ENCODE assay signal across 11 cellular contexts in the genomic region with DNA sequence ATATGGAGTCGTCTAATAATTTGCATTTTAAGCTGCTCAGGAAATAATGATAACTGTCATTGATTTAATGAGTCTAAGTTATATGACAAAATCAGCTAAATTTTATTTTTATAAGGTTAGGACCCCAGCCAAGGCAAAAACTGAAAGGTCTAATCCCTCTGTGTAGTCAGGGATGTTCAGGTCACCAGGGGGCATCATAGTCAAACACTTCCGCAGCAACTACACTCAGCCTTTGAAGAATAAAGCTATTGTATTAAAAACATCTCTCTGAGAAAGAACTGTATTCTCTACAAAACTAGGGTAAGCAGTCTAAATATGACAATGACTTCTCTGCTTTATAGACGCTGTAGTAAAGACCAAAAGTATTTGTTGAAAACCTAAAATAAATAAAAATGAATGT. TPM values are rescaled to one million over a fixed set of nuclear protein-coding genes. Genes with fewer than 3 reads are reported as not detected.
A peak's percentile ranks its signal among the peaks of the same experiment; 100 is the strongest.
DNase-seq lines count a peak whose midpoint lies in the region; ATAC-seq and TF ChIP-seq lines count a peak whose summit lies in the region.
"Had no signal": no experiment of that assay in that cellular context is flagged by ENCODE, and none has a peak within 500 bp of the region (broad histone marks: within the 10 kb centered on the region; RNA-seq: fewer than 3 reads in every experiment).

No MANE protein-coding gene starts in this region.

- no peaks in the 10 kb centered on the region for H3K27me3 Mint-ChIP-seq in CD8-positive, alpha-beta T cell (ENCODE audit: low read depth)
- no peaks in the 10 kb centered on the region for H3K27me3 Mint-ChIP-seq in activated CD8-positive, alpha-beta T cell treated with anti-CD3 and anti-CD28 coated beads, Interleukin-2, amount 10 ng/mL, durations not matched to agents 7 days and 5 days (ENCODE audit: low read depth)
- H3K27me3 Mint-ChIP-seq in activated T-helper 2 cell treated with anti-CD3 and anti-CD28 coated beads, Interferon-gamma antibody, Interleukin-2, Interleukin-4, amounts not matched to agents 10 μg/mL and 5 μg/mL and 100 μg/mL, durations not matched to agents 14 hours and 24 hours and 36 hours (ENCODE audit: low read depth), result no peaks in the 10 kb centered on the region
- H3K27me3 Mint-ChIP-seq: dendritic cell treated with granulocyte-macrophage colony-stimulating factor and Interleukin-4, amounts not matched to agents 40 ng/mL and 50 ng/mL, for 4 days had no signal

- no peak overlapping the region for H3K4me3 Mint-ChIP-seq in CD8-positive, alpha-beta T cell
- H3K4me3 Mint-ChIP-seq in activated CD8-positive, alpha-beta T cell treated with anti-CD3 and anti-CD28 coated beads, Interleukin-2, amount 10 ng/mL, durations not matched to agents 7 days and 5 days, result no peak overlapping the region
- H3K4me3 Mint-ChIP-seq in activated T-helper 2 cell treated with anti-CD3 and anti-CD28 coated beads, Interferon-gamma antibody, Interleukin-2, Interleukin-4, amounts not matched to agents 10 μg/mL and 5 μg/mL and 100 μg/mL, durations not matched to agents 14 hours and 24 hours and 36 hours (ENCODE audit: low read depth), result no peak overlapping the region
- H3K4me3 Mint-ChIP-seq: dendritic cell treated with granulocyte-macrophage colony-stimulating factor and Interleukin-4, amounts not matched to agents 40 ng/mL and 50 ng/mL, for 4 days had no signal

- POLR2A ChIA-PET in CD8-positive, alpha-beta T cell (lab: Charles Lee), result no interaction called here
- POLR2A ChIA-PET in activated CD8-positive, alpha-beta T cell treated with anti-CD3 and anti-CD28 coated beads, Interleukin-2, amount 10 ng/mL, durations not matched to agents 7 days and 5 days (lab: Charles Lee), result no interaction called here

- peaks cover 84% of the 10 kb centered on the region for H3K36me3 Mint-ChIP-seq in CD8-positive, alpha-beta T cell
- H3K36me3 Mint-ChIP-seq in activated CD8-positive, alpha-beta T cell treated with anti-CD3 and anti-CD28 coated beads, Interleukin-2, amount 10 ng/mL, durations not matched to agents 7 days and 5 days (ENCODE audit: low read depth), result peaks cover 41% of the 10 kb centered on the region
- H3K36me3 Mint-ChIP-seq in activated T-helper 2 cell treated with anti-CD3 and anti-CD28 coated beads, Interferon-gamma antibody, Interleukin-2, Interleukin-4, amounts not matched to agents 10 μg/mL and 5 μg/mL and 100 μg/mL, durations not matched to agents 14 hours and 24 hours and 36 hours (ENCODE audit: low read depth), result peaks cover 60% of the 10 kb centered on the region

- H3K36me3 ChIP-seq in CD8-positive, alpha-beta T cell (ENCODE audit: insufficient read depth, low read length), result peaks cover 45% of the 10 kb centered on the region
- H3K36me3 ChIP-seq in kidney epithelial cell (ENCODE audit: control insufficient read depth, insufficient read depth, low read length), result no peaks in the 10 kb centered on the region
- peaks cover 0 to 90% of the 10 kb centered on the region in 2 donors for H3K36me3 ChIP-seq in left lung

- H3K27ac Mint-ChIP-seq in CD8-positive, alpha-beta T cell, result no peak overlapping the region
- H3K27ac Mint-ChIP-seq in activated CD8-positive, alpha-beta T cell treated with anti-CD3 and anti-CD28 coated beads, Interleukin-2, amount 10 ng/mL, durations not matched to agents 7 days and 5 days, result no peak overlapping the region
- H3K27ac Mint-ChIP-seq in activated T-helper 2 cell treated with anti-CD3 and anti-CD28 coated beads, Interferon-gamma antibody, Interleukin-2, Interleukin-4, amounts not matched to agents 10 μg/mL and 5 μg/mL and 100 μg/mL, durations not matched to agents 14 hours and 24 hours and 36 hours, result no peak overlapping the region
- H3K27ac Mint-ChIP-seq: dendritic cell treated with granulocyte-macrophage colony-stimulating factor and Interleukin-4, amounts not matched to agents 40 ng/mL and 50 ng/mL, for 4 days had no signal

- ATAC-seq in CD8-positive, alpha-beta T cell, result no peak
- no peak for ATAC-seq in activated CD8-positive, alpha-beta T cell treated with anti-CD3 and anti-CD28 coated beads, Interleukin-2, amount 10 ng/mL, durations not matched to agents 7 days and 5 days
- no peak for ATAC-seq in GM19023 (IDR thresholded peaks at IDR 0.05; ENCODE audit: unreplicated experiment)
- ATAC-seq in left lung, result no peak

- H3K27me3 ChIP-seq in CD8-positive, alpha-beta T cell (ENCODE audit: insufficient read depth, low read length), result no peaks in the 10 kb centered on the region
- H3K27me3 ChIP-seq in kidney epithelial cell (ENCODE audit: control insufficient read depth, insufficient read depth, low read length) (no peaks in the 10 kb centered on the region), left lung (no peaks in the 10 kb centered on the region)

- peak in 2 of 7 experiments; percentile 15 to 27 for DNase-seq in CD8-positive, alpha-beta T cell
- peak; percentile 67 for DNase-seq in HuH-7 (ENCODE audit: low spot score)
- DNase-seq in activated CD8-positive, alpha-beta T cell treated with anti-CD3 and anti-CD28 coated beads, Interleukin-2, amount 10 ng/mL, durations not matched to agents 7 days and 5 days, result peak; percentile 30
- no peak for DNase-seq in kidney epithelial cell (ENCODE audit: low read depth)
- DNase-seq in left lung, result no peak
- DNase-seq in activated T-helper 2 cell treated with anti-CD3 and anti-CD28 coated beads, Interferon-gamma antibody, Interleukin-2, Interleukin-4, amounts not matched to agents 10 μg/mL and 5 μg/mL and 100 μg/mL, durations not matched to agents 14 hours and 24 hours and 36 hours (ENCODE audit: low spot score), result no peak
- no peak for DNase-seq in stimulated activated CD4-positive, alpha-beta T cell treated with anti-CD3 and anti-CD28 coated beads, Interleukin-2, amount 100 ng/mL, for 48 hours
- DNase-seq: T-helper 9 cell had no signal

- H3K4me3 ChIP-seq in CD8-positive, alpha-beta T cell (ENCODE audit: low read depth, low read length), result no peak overlapping the region
- H3K4me3 ChIP-seq in kidney epithelial cell (ENCODE audit: low read depth, low read length) (no peak overlapping the region), left lung (no peak overlapping the region)

- no peak overlapping the region for H3K27ac ChIP-seq in CD8-positive, alpha-beta T cell (ENCODE audit: low read depth, low read length)
- H3K27ac ChIP-seq in left lung, result no peak overlapping the region
- H3K27ac ChIP-seq: parathyroid adenoma had no signal

- intact Hi-C loops in CD8-positive, alpha-beta T cell (cut with DNase I, micrococcal nuclease), result loop anchor here in 1 of 2 experiments (5.0 kb wide), 2 partner anchors 261 to 691 kb away; no protein-coding TSS in a partner anchor
- intact Hi-C loops in left lung (cut with DNase I), result no loop called here
- intact Hi-C loops in activated T-helper 2 cell treated with anti-CD3 and anti-CD28 coated beads, Interferon-gamma antibody, Interleukin-2, Interleukin-4, amounts not matched to agents 10 μg/mL and 5 μg/mL and 100 μg/mL, durations not matched to agents 14 hours and 24 hours and 36 hours (cut with micrococcal nuclease), result no loop called here

- H3K9me3 ChIP-seq in CD8-positive, alpha-beta T cell (ENCODE audit: low read length), result no peaks in the 10 kb centered on the region
- no peaks in the 10 kb centered on the region for H3K9me3 ChIP-seq in left lung

- CTCF ChIA-PET in CD8-positive, alpha-beta T cell (lab: Charles Lee), result interaction anchor here (0.8 to 2.1 kb wide), 4 partner anchors 65 to 693 kb away, joined by 3 to 6 read pairs (median 4); a partner anchor contains a TSS
- CTCF ChIA-PET in activated CD8-positive, alpha-beta T cell treated with anti-CD3 and anti-CD28 coated beads, Interleukin-2, amount 10 ng/mL, durations not matched to agents 7 days and 5 days (lab: Charles Lee), result interaction anchor here (0.9 to 2.0 kb wide), 5 partner anchors 11 to 274 kb away, joined by 3 to 8 read pairs (median 6); a partner anchor contains a TSS

- H3K9me3 Mint-ChIP-seq in CD8-positive, alpha-beta T cell, result no peaks in the 10 kb centered on the region
- no peaks in the 10 kb centered on the region for H3K9me3 Mint-ChIP-seq in activated CD8-positive, alpha-beta T cell treated with anti-CD3 and anti-CD28 coated beads, Interleukin-2, amount 10 ng/mL, durations not matched to agents 7 days and 5 days (ENCODE audit: insufficient read depth)
- no peaks in the 10 kb centered on the region for H3K9me3 Mint-ChIP-seq in activated T-helper 2 cell treated with anti-CD3 and anti-CD28 coated beads, Interferon-gamma antibody, Interleukin-2, Interleukin-4, amounts not matched to agents 10 μg/mL and 5 μg/mL and 100 μg/mL, durations not matched to agents 14 hours and 24 hours and 36 hours
- H3K9me3 Mint-ChIP-seq: dendritic cell treated with granulocyte-macrophage colony-stimulating factor and Interleukin-4, amounts not matched to agents 40 ng/mL and 50 ng/mL, for 4 days had no signal

- TF ChIP-seq CTCF in CD8-positive, alpha-beta T cell (IDR thresholded peaks at IDR 0.05), result peak; percentile 36
- TF ChIP-seq CTCF in kidney epithelial cell (IDR thresholded peaks at IDR 0.05; ENCODE audit: insufficient read depth, low read length, poor library complexity, severe bottlenecking), result peak; percentile 26
- TF ChIP-seq CTCF in left lung (IDR thresholded peaks at IDR 0.05), result no peak

- no peaks in the 10 kb centered on the region for H3K4me1 ChIP-seq in CD8-positive, alpha-beta T cell (ENCODE audit: insufficient read depth, low read length)
- no peaks in the 10 kb centered on the region for H3K4me1 ChIP-seq in left lung
- H3K4me1 ChIP-seq: parathyroid adenoma had no signal

- no peaks in the 10 kb centered on the region for H3K4me1 Mint-ChIP-seq in CD8-positive, alpha-beta T cell (ENCODE audit: low read depth)
- peaks cover 7% of the 10 kb centered on the region for H3K4me1 Mint-ChIP-seq in activated CD8-positive, alpha-beta T cell treated with anti-CD3 and anti-CD28 coated beads, Interleukin-2, amount 10 ng/mL, durations not matched to agents 7 days and 5 days (ENCODE audit: low read depth)
- peaks cover 5% of the 10 kb centered on the region for H3K4me1 Mint-ChIP-seq in activated T-helper 2 cell treated with anti-CD3 and anti-CD28 coated beads, Interferon-gamma antibody, Interleukin-2, Interleukin-4, amounts not matched to agents 10 μg/mL and 5 μg/mL and 100 μg/mL, durations not matched to agents 14 hours and 24 hours and 36 hours (ENCODE audit: low read depth)

RNA-seq across cellular contexts. Expression of a gene that starts 15.0 kb away (rescaled TPM):
- 10 to 100 TPM; 26.7 to 28.6 TPM for total RNA-seq in CD8-positive, alpha-beta T cell
- 10 to 100 TPM; 41.2 to 43.5 TPM for total RNA-seq in activated CD8-positive, alpha-beta T cell treated with anti-CD3 and anti-CD28 coated beads, Interleukin-2, amount 10 ng/mL, durations not matched to agents 7 days and 5 days
- total RNA-seq in kidney epithelial cell (36.5 and 49.3 TPM in 2 replicates), left lung (10 to 100 TPM; 32.3 to 34.6 TPM)
- 45.4 and 47.8 TPM in 2 replicates for total RNA-seq in activated T-helper 2 cell treated with anti-CD3 and anti-CD28 coated beads, Interferon-gamma antibody, Interleukin-2, Interleukin-4, amounts not matched to agents 10 μg/mL and 5 μg/mL and 100 μg/mL, durations not matched to agents 14 hours and 24 hours and 36 hours

RNA-seq across cellular contexts. Expression of a gene that starts 25.8 kb away (rescaled TPM):
- 1 to 10 TPM; 1.3 to 1.5 TPM for total RNA-seq in CD8-positive, alpha-beta T cell
- total RNA-seq in activated CD8-positive, alpha-beta T cell treated with anti-CD3 and anti-CD28 coated beads, Interleukin-2, amount 10 ng/mL, durations not matched to agents 7 days and 5 days, result 1 to 10 TPM; 3.7 to 4.5 TPM
- 11.3 and 17.8 TPM in 2 replicates for total RNA-seq in kidney epithelial cell
- total RNA-seq in left lung, result 1 to 10 TPM; 8.3 to 9.7 TPM
- 5.3 and 5.8 TPM in 2 replicates for total RNA-seq in activated T-helper 2 cell treated with anti-CD3 and anti-CD28 coated beads, Interferon-gamma antibody, Interleukin-2, Interleukin-4, amounts not matched to agents 10 μg/mL and 5 μg/mL and 100 μg/mL, durations not matched to agents 14 hours and 24 hours and 36 hours

Comparison
In these comparisons a context has a peak if more than half of its experiments do, and no peak if none do; other contexts are left out.
1. DNase-seq: peak in HuH-7 (single experiment) and activated CD8-positive, alpha-beta T cell treated with anti-CD3 and anti-CD28 coated beads, Interleukin-2, amount 10 ng/mL, durations not matched to agents 7 days and 5 days (single experiment); none in kidney epithelial cell (single experiment), left lung (0 of 2), activated T-helper 2 cell treated with anti-CD3 and anti-CD28 coated beads, Interferon-gamma antibody, Interleukin-2, Interleukin-4, amounts not matched to agents 10 μg/mL and 5 μg/mL and 100 μg/mL, durations not matched to agents 14 hours and 24 hours and 36 hours (single experiment) and stimulated activated CD4-positive, alpha-beta T cell treated with anti-CD3 and anti-CD28 coated beads, Interleukin-2, amount 100 ng/mL, for 48 hours (0 of 2).
2. CTCF ChIP-seq: peak in CD8-positive, alpha-beta T cell (single experiment) and kidney epithelial cell (single experiment); none in left lung (0 of 2).